Comparison of ENCODE assay signal across 1 cellular context in the genomic region with DNA sequence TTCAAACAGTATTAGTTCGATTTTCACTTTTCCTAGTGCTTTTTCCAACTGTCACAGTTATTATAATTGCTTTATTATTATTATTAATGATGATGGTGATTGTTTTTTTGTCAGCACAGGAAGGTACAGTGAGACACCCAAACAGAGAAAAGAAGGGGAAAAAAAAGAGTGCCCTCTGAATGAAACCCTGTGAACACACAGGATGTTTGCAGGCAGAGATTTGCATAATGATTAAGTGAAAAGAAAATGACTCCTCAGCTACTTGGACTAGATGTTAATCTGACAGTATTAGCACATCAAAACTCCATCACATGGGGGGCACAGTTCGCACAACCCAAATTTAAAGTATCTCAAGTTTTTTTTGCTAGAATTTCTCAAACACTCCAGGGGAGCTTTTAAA.
TF ChIP-seq lines count a peak whose summit lies in the region.

No MANE protein-coding gene starts in this region.

TF ChIP-seq in WTC11, 78 proteins besides CTCF, POLR2A, EP300 and RAD21 (continued from another document):
- TF ChIP-seq ZBTB43 (CRISPR knock-in tag; IDR thresholded peaks at IDR 0.05) = no peak
- no peak for TF ChIP-seq JAZF1 (CRISPR knock-in tag; IDR thresholded peaks at IDR 0.05)
- no peak for TF ChIP-seq FOXP1 (CRISPR knock-in tag; IDR thresholded peaks at IDR 0.05; ENCODE audit: borderline replicate concordance)
- TF ChIP-seq, protein P1, sequence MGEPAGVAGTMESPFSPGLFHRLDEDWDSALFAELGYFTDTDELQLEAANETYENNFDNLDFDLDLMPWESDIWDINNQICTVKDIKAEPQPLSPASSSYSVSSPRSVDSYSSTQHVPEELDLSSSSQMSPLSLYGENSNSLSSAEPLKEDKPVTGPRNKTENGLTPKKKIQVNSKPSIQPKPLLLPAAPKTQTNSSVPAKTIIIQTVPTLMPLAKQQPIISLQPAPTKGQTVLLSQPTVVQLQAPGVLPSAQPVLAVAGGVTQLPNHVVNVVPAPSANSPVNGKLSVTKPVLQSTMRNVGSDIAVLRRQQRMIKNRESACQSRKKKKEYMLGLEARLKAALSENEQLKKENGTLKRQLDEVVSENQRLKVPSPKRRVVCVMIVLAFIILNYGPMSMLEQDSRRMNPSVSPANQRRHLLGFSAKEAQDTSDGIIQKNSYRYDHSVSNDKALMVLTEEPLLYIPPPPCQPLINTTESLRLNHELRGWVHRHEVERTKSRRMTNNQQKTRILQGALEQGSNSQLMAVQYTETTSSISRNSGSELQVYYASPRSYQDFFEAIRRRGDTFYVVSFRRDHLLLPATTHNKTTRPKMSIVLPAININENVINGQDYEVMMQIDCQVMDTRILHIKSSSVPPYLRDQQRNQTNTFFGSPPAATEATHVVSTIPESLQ (CRISPR knock-in tag; IDR thresholded peaks at IDR 0.05) = no peak
- TF ChIP-seq, protein P2, sequence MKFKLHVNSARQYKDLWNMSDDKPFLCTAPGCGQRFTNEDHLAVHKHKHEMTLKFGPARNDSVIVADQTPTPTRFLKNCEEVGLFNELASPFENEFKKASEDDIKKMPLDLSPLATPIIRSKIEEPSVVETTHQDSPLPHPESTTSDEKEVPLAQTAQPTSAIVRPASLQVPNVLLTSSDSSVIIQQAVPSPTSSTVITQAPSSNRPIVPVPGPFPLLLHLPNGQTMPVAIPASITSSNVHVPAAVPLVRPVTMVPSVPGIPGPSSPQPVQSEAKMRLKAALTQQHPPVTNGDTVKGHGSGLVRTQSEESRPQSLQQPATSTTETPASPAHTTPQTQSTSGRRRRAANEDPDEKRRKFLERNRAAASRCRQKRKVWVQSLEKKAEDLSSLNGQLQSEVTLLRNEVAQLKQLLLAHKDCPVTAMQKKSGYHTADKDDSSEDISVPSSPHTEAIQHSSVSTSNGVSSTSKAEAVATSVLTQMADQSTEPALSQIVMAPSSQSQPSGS (CRISPR knock-in tag; IDR thresholded peaks at IDR 0.05; ENCODE audit: borderline replicate concordance, low read depth) = no peak
- TF ChIP-seq, protein P3, sequence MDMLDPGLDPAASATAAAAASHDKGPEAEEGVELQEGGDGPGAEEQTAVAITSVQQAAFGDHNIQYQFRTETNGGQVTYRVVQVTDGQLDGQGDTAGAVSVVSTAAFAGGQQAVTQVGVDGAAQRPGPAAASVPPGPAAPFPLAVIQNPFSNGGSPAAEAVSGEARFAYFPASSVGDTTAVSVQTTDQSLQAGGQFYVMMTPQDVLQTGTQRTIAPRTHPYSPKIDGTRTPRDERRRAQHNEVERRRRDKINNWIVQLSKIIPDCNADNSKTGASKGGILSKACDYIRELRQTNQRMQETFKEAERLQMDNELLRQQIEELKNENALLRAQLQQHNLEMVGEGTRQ (CRISPR knock-in tag; IDR thresholded peaks at IDR 0.05) = no peak
- no peak for TF ChIP-seq TEAD1 (CRISPR knock-in tag; IDR thresholded peaks at IDR 0.05)
- TF ChIP-seq ZSCAN18 (CRISPR knock-in tag; IDR thresholded peaks at IDR 0.05) = no peak
